8 cellular contexts compared by ENCODE assay signal in the genomic region with DNA sequence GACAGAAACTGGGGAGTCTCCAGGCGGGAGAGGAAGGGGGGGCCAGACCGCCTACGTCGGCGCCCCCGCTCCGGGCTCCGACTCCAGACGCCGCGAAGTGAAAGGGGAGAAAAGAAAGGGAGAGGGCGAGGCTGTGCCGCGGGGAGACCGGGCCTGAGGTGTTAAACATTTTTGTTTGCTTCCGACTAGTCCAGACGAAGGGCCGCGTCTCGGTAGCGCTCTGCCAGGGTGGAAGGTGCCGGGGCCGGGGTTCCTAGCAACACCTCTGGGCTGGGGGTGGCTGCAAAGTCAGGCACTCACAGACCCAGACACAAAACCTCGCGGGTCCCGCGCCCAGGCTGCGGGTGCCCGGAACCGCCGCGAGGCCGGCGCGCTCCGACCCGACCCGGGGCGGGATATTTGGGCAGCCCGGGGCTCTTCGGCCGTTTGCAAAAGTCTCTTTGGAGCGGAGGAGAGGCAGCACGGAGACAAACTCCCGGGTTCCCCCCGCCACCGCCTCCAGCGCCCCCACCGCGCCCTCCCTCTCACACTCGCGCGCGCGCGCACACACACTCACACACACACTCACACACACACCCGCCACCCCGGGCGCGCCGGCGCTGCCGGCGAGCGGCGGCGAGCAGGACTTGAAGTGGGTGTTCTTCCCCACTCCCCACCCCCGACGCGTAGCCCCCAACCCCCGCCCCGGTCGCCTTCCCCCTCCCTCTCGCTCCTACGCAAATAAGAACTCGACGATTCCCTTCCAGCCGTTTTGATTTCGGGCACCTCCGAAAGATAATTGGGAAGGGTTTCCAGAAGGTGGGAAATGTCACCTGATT. TPM values are rescaled to one million over a fixed set of nuclear protein-coding genes. Genes with fewer than 3 reads are reported as not detected.
A peak's percentile ranks its signal among the peaks of the same experiment; 100 is the strongest.
DNase-seq lines count a peak whose midpoint lies in the region; ATAC-seq, FAIRE-seq and TF ChIP-seq lines count a peak whose summit lies in the region.

No MANE protein-coding gene starts in this region.

- peak overlapping the region; percentile 93 for H2BK5ac ChIP-seq in trophoblast cell (ENCODE audit: low read depth, low read length, poor library complexity)

- H3K4me1 ChIP-seq in heart right ventricle, result peaks cover 0 to 40% (median 21%) of the 10 kb centered on the region in 9 donors
- peaks cover 9 to 11% of the 10 kb centered on the region in 2 experiments for H3K4me1 ChIP-seq in trophoblast cell (ENCODE audit: control insufficient read depth in 1 of 2, insufficient read depth in 2 of 2, low read length in 2 of 2)

- H3K36me3 ChIP-seq in heart right ventricle, result peaks cover 0 to 7% (median 0%) of the 10 kb centered on the region in 9 donors
- peaks cover 9 to 15% of the 10 kb centered on the region in 2 experiments for H3K36me3 ChIP-seq in trophoblast cell (ENCODE audit: control insufficient read depth in 1 of 2, insufficient read depth in 2 of 2, low read length in 2 of 2)

- no peak for TF ChIP-seq POLR2A in GM12891 (IDR thresholded peaks at IDR 0.05; ENCODE audit: low read depth, low read length)

- H3K4me2 ChIP-seq in trophoblast cell (ENCODE audit: low read length), result peak overlapping the region; percentile 76

- H3K14ac ChIP-seq in trophoblast cell (ENCODE audit: low read length), result peak overlapping the region; percentile 92

- no peak overlapping the region for H2AK5ac ChIP-seq in trophoblast cell (ENCODE audit: low read length)

- ATAC-seq in activated naive CD4-positive, alpha-beta T cell treated with anti-CD3 and anti-CD28 coated beads, Interleukin-2, amount 50 U/mL, for 72 hours, result peak; percentile 10 to 34
- peak; percentile 43 to 67 (median 52) for ATAC-seq in heart right ventricle
- ATAC-seq in HG02642 (IDR thresholded peaks at IDR 0.05; ENCODE audit: poor library complexity, unreplicated experiment), result no peak

- H4K91ac ChIP-seq in trophoblast cell (ENCODE audit: low read depth, low read length), result peak overlapping the region; percentile 89

- 1% methylated on average over 79 to 80 of the region's 80 CpGs for WGBS in heart right ventricle, 2 donors
- no CpG with 5 or more reads among the region's 80 CpGs for WGBS in trophoblast cell (ENCODE audit: extremely low coverage, insufficient coverage, insufficient read length)

- peak overlapping the region; percentile 74 for H4K12ac ChIP-seq in trophoblast cell (ENCODE audit: low read depth, low read length)

- TF ChIP-seq CTCF in heart right ventricle (IDR thresholded peaks at IDR 0.05), result no peak

- peak overlapping the region; percentile 87 for H3K18ac ChIP-seq in trophoblast cell (ENCODE audit: low read length)

- peaks cover 30% of the 10 kb centered on the region for H3K79me1 ChIP-seq in trophoblast cell (ENCODE audit: low read length)

- H3K27ac ChIP-seq in heart right ventricle (peak overlapping the region in 9 of 10 donors; percentile 51 to 83 (median 70)), trophoblast cell (ENCODE audit: low read depth, low read length) (peak overlapping the region; percentile 95)

- H3K4me3 ChIP-seq in heart right ventricle (peak overlapping the region; percentile 19 to 85 (median 70)), trophoblast cell (ENCODE audit: low read depth, low read length) (peak overlapping the region; percentile 95)

- H3K27me3 ChIP-seq in heart right ventricle (peaks cover 0 to 77% (median 0%) of the 10 kb centered on the region in 7 donors), trophoblast cell (ENCODE audit: insufficient read depth, low read length) (no peaks in the 10 kb centered on the region)

- no peak for FAIRE-seq in GM12891 (lab: Jason Lieb, UNC)

- peak overlapping the region; percentile 57 for H2AFZ ChIP-seq in trophoblast cell (ENCODE audit: insufficient read depth, low read length, poor library complexity)

- H2BK120ac ChIP-seq in trophoblast cell (ENCODE audit: insufficient read depth, low read length, poor library complexity), result peak overlapping the region; percentile 76

- H2BK12ac ChIP-seq in trophoblast cell (ENCODE audit: low read length), result peak overlapping the region; percentile 46

- H3K27ac Mint-ChIP-seq in activated naive CD4-positive, alpha-beta T cell treated with anti-CD3 and anti-CD28 coated beads, Interleukin-2, amount 50 U/mL, for 72 hours, result no peak overlapping the region

- H3K9ac ChIP-seq in trophoblast cell (ENCODE audit: low read length), result peak overlapping the region; percentile 92

- H3K9me3 ChIP-seq in heart right ventricle, result no peaks in the 10 kb centered on the region
- no peaks in the 10 kb centered on the region for H3K9me3 ChIP-seq in trophoblast cell (ENCODE audit: insufficient read depth, low read depth, low read length)

- peak; percentile 29 for DNase-seq in GM12891 (ENCODE audit: insufficient read length, low spot score)
- DNase-seq in NCI-H345 treated with DMSO at 0.1 percent for 48 hours (lab: John Stamatoyannopoulos, UW; ENCODE audit: unreplicated experiment), result peak; percentile 36
- DNase-seq in activated naive CD4-positive, alpha-beta T cell treated with anti-CD3 and anti-CD28 coated beads, Interleukin-2, amount 50 U/mL, for 72 hours (ENCODE audit: low spot score in 2 of 2), result peak in 1 of 2 donors; percentile 31
- DNase-seq in heart right ventricle, result peak; percentile 48 to 61
- DNase-seq in trophoblast cell, result peak; percentile 81 to 84
- no peak for DNase-seq in hippocampal formation (lab: John Stamatoyannopoulos, UW)
- DNase-seq in GOT3 (lab: John Stamatoyannopoulos, UW), result no peak

- peak overlapping the region; percentile 85 for H4K8ac ChIP-seq in trophoblast cell (ENCODE audit: low read depth, low read length)

- peak overlapping the region; percentile 84 for H3K4ac ChIP-seq in trophoblast cell (ENCODE audit: low read depth, low read length)

- H3K36me3 Mint-ChIP-seq in activated naive CD4-positive, alpha-beta T cell treated with anti-CD3 and anti-CD28 coated beads, Interleukin-2, amount 50 U/mL, for 72 hours, result peaks cover 6 to 7% of the 10 kb centered on the region in 2 donors

- peaks cover 22% of the 10 kb centered on the region for H3K79me2 ChIP-seq in trophoblast cell (ENCODE audit: control insufficient read depth, insufficient read depth, low read length, poor library complexity)

- intact Hi-C loops in heart right ventricle (cut with DNase I), result loop anchor here (2.0 to 10.0 kb wide), 11 partner anchors 315 to 757 kb away; no protein-coding TSS in a partner anchor

- no peak overlapping the region for H3K23ac ChIP-seq in trophoblast cell (ENCODE audit: low read length)

- no peaks in the 10 kb centered on the region for H3K9me3 Mint-ChIP-seq in activated naive CD4-positive, alpha-beta T cell treated with anti-CD3 and anti-CD28 coated beads, Interleukin-2, amount 50 U/mL, for 72 hours

TF ChIP-seq in GM12891, 5 proteins besides CTCF, POLR2A, EP300 and RAD21:
- TF ChIP-seq PAX5 (IDR thresholded peaks at IDR 0.05; ENCODE audit: insufficient read depth, low read length, severe bottlenecking) (no peak), POU2F2 (IDR thresholded peaks at IDR 0.05; ENCODE audit: low read depth, low read length) (no peak), TAF1 (IDR thresholded peaks at IDR 0.05; ENCODE audit: low read depth, low read length) (no peak), POLR2AphosphoS5 (IDR thresholded peaks at IDR 0.05; ENCODE audit: low read depth, low read length) (no peak), SPI1 (IDR thresholded peaks at IDR 0.05; ENCODE audit: low read depth, low read length) (no peak)

RNA-seq across cellular contexts. Expression of a gene that starts 0.6 kb away (rescaled TPM):
- not detected for polyA plus RNA-seq in GM12891 (2012; ENCODE audit: low read depth, missing spikeins)
- under 1 TPM in 1 of 2 donors, not detected in 1; 0.18 TPM for total RNA-seq in activated naive CD4-positive, alpha-beta T cell treated with anti-CD3 and anti-CD28 coated beads, Interleukin-2, amount 50 U/mL, for 72 hours
- total RNA-seq in heart right ventricle, result 1 to 10 TPM in 6 of 10 donors, under 1 TPM in 4; 0.57 to 9.2 (median 2.1) TPM
- polyA plus RNA-seq in heart right ventricle, result 1 to 10 TPM in 1 of 2 donors, under 1 TPM in 1; 0.74 to 6.3 TPM
- 110 and 111 TPM in 2 replicates for polyA plus RNA-seq in trophoblast cell (2013)

Comparison
In these comparisons a context has a peak if more than half of its experiments do, and no peak if none do; other contexts are left out.
1. DNase-seq: peak in GM12891 (single experiment), NCI-H345 treated with DMSO at 0.1 percent for 48 hours (single experiment), heart right ventricle (2 of 2) and trophoblast cell (2 of 2); none in hippocampal formation (0 of 2) and GOT3 (single experiment).